Comparison of ENCODE assay signal across 8 cellular contexts in the genomic region with DNA sequence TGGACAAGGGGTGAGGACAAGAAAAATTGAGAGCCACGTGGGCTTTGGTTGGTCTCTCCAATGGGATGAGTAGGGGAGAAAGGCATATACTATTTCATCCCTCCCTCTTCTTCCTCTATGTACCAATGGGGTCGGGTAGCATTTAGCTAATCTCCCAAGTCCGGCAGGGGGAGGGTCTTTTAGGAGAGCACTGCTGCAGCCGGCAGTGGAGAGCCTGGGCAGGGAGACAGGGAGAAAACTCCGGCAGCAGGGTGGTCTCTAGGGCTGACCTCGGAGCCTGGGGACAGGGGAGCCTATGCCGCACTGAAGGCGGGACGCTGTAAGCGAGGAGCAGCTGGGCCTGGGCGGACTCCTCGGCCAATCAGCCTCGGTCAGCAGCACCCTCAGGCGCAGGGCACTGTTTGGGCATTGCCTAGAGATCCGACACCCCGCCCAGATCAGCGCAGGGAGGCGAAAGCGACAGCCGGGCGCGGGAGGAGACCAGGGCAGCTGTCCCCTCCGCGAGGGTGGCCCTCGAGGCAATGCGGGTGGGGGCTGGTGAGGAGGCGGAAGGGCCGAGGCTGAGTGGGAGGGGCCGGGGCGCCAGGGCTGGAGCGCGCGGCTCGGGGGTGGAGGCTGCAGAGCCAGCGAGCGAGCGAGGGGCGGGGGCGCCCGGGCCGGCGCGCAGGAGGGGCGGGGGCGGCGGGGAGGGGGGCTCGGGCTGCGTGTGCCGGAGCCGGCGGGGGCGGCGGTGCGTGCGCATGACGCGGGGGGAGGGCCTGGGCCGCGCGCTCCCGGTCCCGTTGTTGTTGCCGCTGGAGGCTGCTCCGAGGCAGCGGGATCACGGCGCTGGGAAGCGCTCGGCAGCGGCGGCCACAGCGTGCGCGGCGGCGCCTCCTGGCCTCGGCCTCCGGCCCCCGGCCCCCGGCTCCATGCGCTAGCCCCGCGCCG. TPM values are rescaled to one million over a fixed set of nuclear protein-coding genes. Genes with fewer than 3 reads are reported as not detected.
DNase-seq lines count a peak whose midpoint lies in the region; ATAC-seq, FAIRE-seq and TF ChIP-seq lines count a peak whose summit lies in the region.

Gene AGAP3 (plus strand): TSS at position 785 of the 930 bp plus-strand sequence. CDS start 267 bp downstream, outside the sequence.

- no peak for TF ChIP-seq RAD21 in H1 (IDR thresholded peaks at IDR 0.05 in 1 of 2, conservative IDR thresholded peaks at IDR 0.05 in 1 of 2; ENCODE audit: low read depth in 2 of 2, low read length in 2 of 2)

- no peaks in the 10 kb centered on the region for H3K36me3 ChIP-seq in H1 (ENCODE audit: control insufficient read depth in 2 of 4, insufficient read depth in 4 of 4, low read length in 3 of 4)

- H3K4ac ChIP-seq in H1 (replicated peaks; ENCODE audit: insufficient read length, low read depth, low read length), result peak within 1 kb of the TSS; percentile 82

- peak within 1 kb of the TSS; percentile 67 for H4K5ac ChIP-seq in H1 (ENCODE audit: insufficient read length, low read depth, low read length)

- peak within 1 kb of the TSS; percentile 88 for H2BK15ac ChIP-seq in H1 (ENCODE audit: low read length)

- peak within 1 kb of the TSS; percentile 58 to 75 (median 66) for H3K4me3 ChIP-seq in H1 (ENCODE audit: extremely low read depth in 1 of 4, insufficient read depth in 2 of 4, low read depth in 3 of 4, low read length in 4 of 4)

- peak within 1 kb of the TSS; percentile 51 for H3K56ac ChIP-seq in H1 (replicated peaks; ENCODE audit: insufficient read length, low read depth, low read length)

- H2BK12ac ChIP-seq in H1 (ENCODE audit: low read depth, low read length), result peak within 1 kb of the TSS; percentile 88; the same call in 1 of the 2 replicates

- H2BK20ac ChIP-seq in H1 (ENCODE audit: low read length), result no peak within 1 kb of the TSS

- no peak within 1 kb of the TSS for H3K14ac ChIP-seq in H1 (ENCODE audit: insufficient read length)

- H3K18ac ChIP-seq in H1 (ENCODE audit: extremely low read depth, low read length), result peak within 1 kb of the TSS; percentile 96

- peaks cover 0 to 31% of the 10 kb centered on the region in 2 experiments; a peak in 2 of 4 replicates for H3K79me2 ChIP-seq in H1 (ENCODE audit: control insufficient read depth in 1 of 2, insufficient read depth in 2 of 2, low read length in 2 of 2)

- no peak within 1 kb of the TSS for H3K23ac ChIP-seq in H1 (ENCODE audit: insufficient read length)

- POLR2A ChIA-PET in H1 (lab: Charles Lee; ENCODE audit: partially characterized antibody), result interaction anchor here (0.6 to 2.7 kb wide), 9 partner anchors 9 to 234 kb away, joined by 3 to 13 read pairs (median 4); partner anchors contain the start of genes ABCF2 and H2BK1

- peak; percentile 53 for FAIRE-seq in GM19239 (lab: Jason Lieb, UNC)
- no peak for FAIRE-seq in H1 (lab: Jason Lieb, UNC)

- H3K4me2 ChIP-seq in H1 (ENCODE audit: insufficient read depth in 1 of 2, low read depth in 2 of 2, low read length in 2 of 2), result peak within 1 kb of the TSS; percentile 78 to 85

- peak in 1 of 2 experiments; percentile 48; a peak in 1 of 3 replicates for TF ChIP-seq POLR2A in H1 (IDR thresholded peaks at IDR 0.05; ENCODE audit: control extremely low read depth in 1 of 2, low read depth in 2 of 2, low read length in 2 of 2)

- peaks cover 5% of the 10 kb centered on the region for H3K79me1 ChIP-seq in H1 (ENCODE audit: low read depth, low read length)

- H2AFZ ChIP-seq in H1 (ENCODE audit: low read length), result no peak within 1 kb of the TSS

- no peak within 1 kb of the TSS for H2AK5ac ChIP-seq in H1 (ENCODE audit: low read depth, low read length)

- no peak within 1 kb of the TSS for H3K27ac ChIP-seq in H1 (ENCODE audit: low read depth, low read length)

- H4K8ac ChIP-seq in H1 (ENCODE audit: extremely low read depth, insufficient read depth, low read length), result peak within 1 kb of the TSS; percentile 47

- no peaks in the 10 kb centered on the region for H3K9me3 ChIP-seq in H1 (ENCODE audit: insufficient read depth in 2 of 2, low read depth in 1 of 2, low read length in 1 of 2)

- peaks cover 30% of the 10 kb centered on the region for H3K23me2 ChIP-seq in H1 (ENCODE audit: low read depth, low read length)

- H3K27me3 ChIP-seq in H1 (replicated peaks in 1 of 4; ENCODE audit: control insufficient read depth in 3 of 4, extremely low read depth in 1 of 4, insufficient read depth in 3 of 4, low read length in 3 of 4), result peaks cover 0 to 28% (median 14%) of the 10 kb centered on the region in 4 experiments; a peak in 6 of 7 replicates

- WGBS in H1 (ENCODE audit: extremely low coverage in 1 of 2, insufficient coverage in 1 of 2, insufficient read length in 1 of 2, insufficient replicate concordance in 2 of 2, low coverage in 1 of 2, low lambda C conversion rate in 2 of 2, missing lambda C conversion rate in 1 of 2), 2 experiments, result 1% methylated on average over 27 of the region's 84 CpGs; no CpG with 5 or more reads in 1 of the 2 experiments

- H3K4me1 ChIP-seq in H1 (replicated peaks in 1 of 4; ENCODE audit: control insufficient read depth in 3 of 4, insufficient read depth in 4 of 4, low read length in 3 of 4), result peaks cover 6 to 52% (median 31%) of the 10 kb centered on the region in 4 experiments

- DNase-seq in C1 segment of cervical spinal cord (lab: John Stamatoyannopoulos, UW) (peak; percentile 23 to 95 (median 82)), GM19239 (ENCODE audit: insufficient read length, low spot score) (peak; percentile 94), NCI-H82 treated with DMSO at 0.1 percent for 48 hours (lab: John Stamatoyannopoulos, UW; ENCODE audit: unreplicated experiment) (peak; percentile 75), H1 (ENCODE audit: low read depth in 1 of 2, low spot score in 2 of 2) (peak in 1 of 2 experiments; percentile 86), medulla oblongata (ENCODE audit: extremely low spot score) (peak; percentile 91)
- DNase-seq in activated CD8-positive, alpha-beta memory T cell treated with anti-CD3 and anti-CD28 coated beads for 24 hours, result peak; percentile 79
- peak; percentile 19 for DNase-seq in stimulated activated CD8-positive, alpha-beta memory T cell treated with anti-CD3 and anti-CD28 coated beads, Interleukin-12 subunit alpha, Interleukin-12 subunit beta, amount 100 ng/mL, for 1 hour (ENCODE audit: low read depth)

- CTCF ChIA-PET in H1 (lab: Charles Lee; ENCODE audit: partially characterized antibody), result interaction anchor here (0.7 to 15.1 kb wide), 12 partner anchors 8 to 141 kb away, joined by 3 to 448 read pairs (median 3); partner anchors contain the start of genes ABCF2 and SLC4A2

- no peak for TF ChIP-seq CTCF in H1 (IDR thresholded peaks at IDR 0.05; ENCODE audit: control extremely low read depth in 1 of 3, insufficient read depth in 1 of 3, low read depth in 1 of 3, low read length in 3 of 3)

- TF ChIP-seq EP300 in H1 (IDR thresholded peaks at IDR 0.05; ENCODE audit: borderline replicate concordance in 1 of 2, low read depth in 2 of 2, low read length in 2 of 2), result no peak

- peak within 1 kb of the TSS; percentile 71 for H4K91ac ChIP-seq in H1 (replicated peaks; ENCODE audit: insufficient read length, low read length)

- H4K20me1 ChIP-seq in H1 (replicated peaks in 1 of 2; ENCODE audit: control insufficient read depth in 1 of 2, insufficient read depth in 2 of 2, low read length in 2 of 2), result peaks cover 23 to 30% of the 10 kb centered on the region in 2 experiments

- peak within 1 kb of the TSS; percentile 79; the same call in 1 of the 2 replicates for H2BK5ac ChIP-seq in H1 (ENCODE audit: low read depth, low read length)

- H2BK120ac ChIP-seq in H1 (replicated peaks; ENCODE audit: low read depth, low read length), result peak within 1 kb of the TSS; percentile 47

- ATAC-seq in HG03442 (IDR thresholded peaks at IDR 0.05; ENCODE audit: unreplicated experiment), result peak; percentile 37

- peak within 1 kb of the TSS; percentile 46 to 69 (median 64); a peak in 5 of 7 replicates for H3K9ac ChIP-seq in H1 (replicated peaks in 1 of 4; ENCODE audit: extremely low read depth in 1 of 4, low read depth in 3 of 4, low read length in 3 of 4)

TF ChIP-seq in H1, 55 proteins besides CTCF, POLR2A, EP300 and RAD21 (continues in another document):
- TF ChIP-seq SRF (IDR thresholded peaks at IDR 0.05; ENCODE audit: low read depth, low read length) (no peak), CREB1 (IDR thresholded peaks at IDR 0.05) (0 out of 2 replicates have a peak, but pooled peaks have one; percentile 34), KDM4A (IDR thresholded peaks at IDR 0.05; ENCODE audit: low read depth, low read length, severe bottlenecking) (peak; percentile 59), GABPA (IDR thresholded peaks at IDR 0.05; ENCODE audit: borderline replicate concordance, insufficient read depth, low read length) (no peak), CHD1 (IDR thresholded peaks at IDR 0.05; ENCODE audit: low read depth, low read length) (no peak), CHD2 (IDR thresholded peaks at IDR 0.05; ENCODE audit: low read length) (no peak), HDAC2 (IDR thresholded peaks at IDR 0.05; ENCODE audit: borderline replicate concordance in 1 of 2, low read depth in 2 of 2, low read length in 2 of 2) (peak in 1 of 2 experiments; percentile 58; a peak in 1 of 4 replicates), SIRT6 (IDR thresholded peaks at IDR 0.05; ENCODE audit: low read length) (no peak), TAF1 (IDR thresholded peaks at IDR 0.05; ENCODE audit: low read depth, low read length) (peak; percentile 43; the same call in 1 of the 2 replicates)
- TF ChIP-seq, protein P1, sequence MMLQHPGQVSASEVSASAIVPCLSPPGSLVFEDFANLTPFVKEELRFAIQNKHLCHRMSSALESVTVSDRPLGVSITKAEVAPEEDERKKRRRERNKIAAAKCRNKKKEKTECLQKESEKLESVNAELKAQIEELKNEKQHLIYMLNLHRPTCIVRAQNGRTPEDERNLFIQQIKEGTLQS (IDR thresholded peaks at IDR 0.05; ENCODE audit: insufficient read depth, low read depth, low read length), result no peak

RNA-seq across cellular contexts. Expression of gene AGAP3, which starts in this region (rescaled TPM):
- total RNA-seq in H1 (2021; fragmentation: NEBNext Ultra II Directional; extraction: Animal tissue kit (Norgen Biotek cat#: 25700)), result 66.4 and 68.1 TPM in 2 replicates
- 120 and 194 TPM in 2 replicates for polyA plus RNA-seq in H1 (2011; rRNA removed)
- polyA plus RNA-seq in H1 (2011; cell fraction: cytosol; rRNA removed), result 90.4 TPM
- 258 TPM for polyA plus RNA-seq in H1 (2011; cell fraction: nucleus; rRNA removed)
- polyA plus RNA-seq in H1 (2012, experiment 1 of 2), result 70.1 to 77.1 TPM (median 74.6 TPM) in 4 replicates
- polyA plus RNA-seq in H1 (2012, experiment 2 of 2), result 48.0 TPM
- polyA plus RNA-seq in H1 (2013, experiment 1 of 2), result 33.4 TPM
- polyA plus RNA-seq in H1 (2013, experiment 2 of 2), result 33.2 TPM
- 27.8 and 33.8 TPM in 2 replicates for polyA minus RNA-seq in H1 (2011; rRNA and poly(A)+ RNA removed)
- 47.5 TPM for polyA minus RNA-seq in H1 (2011; cell fraction: cytosol; rRNA and poly(A)+ RNA removed)
- polyA minus RNA-seq in H1 (2011; cell fraction: nucleus; rRNA and poly(A)+ RNA removed), result 71.5 TPM
